Comparison of ENCODE assay signal across 17 cellular contexts in genomic region chr9:87007711-87008360, GRCh38.
DNase-seq lines count a peak whose midpoint lies in the region; ATAC-seq and TF ChIP-seq lines count a peak whose summit lies in the region.
"Had no signal": no experiment of that assay in that cellular context is flagged by ENCODE, and none has a peak within 500 bp of the region (broad histone marks: within the 10 kb centered on the region; RNA-seq: fewer than 3 reads in every experiment).

No MANE protein-coding gene starts in this region.

- no peaks in the 10 kb centered on the region for H3K36me3 ChIP-seq in ovary
- H3K36me3 ChIP-seq: gastrocnemius medialis, upper lobe of right lung had no signal

- DNase-seq in DMS153 (lab: John Stamatoyannopoulos, UW): peak; percentile 52
- DNase-seq in DMS153 treated with DMSO at 0.1 percent for 48 hours (lab: John Stamatoyannopoulos, UW; ENCODE audit: unreplicated experiment): no peak
- peak; percentile 22 to 64 for DNase-seq in hippocampal formation (lab: John Stamatoyannopoulos, UW)
- DNase-seq in substantia nigra (lab: John Stamatoyannopoulos, UW): peak in 25 of 49 donors; percentile 1 to 48 (median 10)
- DNase-seq in stimulated activated CD4-positive, alpha-beta T cell treated with anti-CD3 and anti-CD28 coated beads, Interleukin-12 subunit alpha, Interleukin-12 subunit beta, amount 100 ng/mL, for 4 hours: no peak
- DNase-seq in ovary: no peak
- DNase-seq: activated CD8-positive, alpha-beta T cell treated with anti-CD3 and anti-CD28 coated beads, Interleukin-2, amount 10 ng/mL, durations not matched to agents 7 days and 5 days; aorta; effector CD4-positive, alpha-beta T cell; gastrocnemius medialis; stimulated activated CD4-positive, alpha-beta T cell treated with anti-CD3 and anti-CD28 coated beads, Interleukin-2, amount 100 ng/mL, for 48 hours; upper lobe of right lung had no signal

- TF ChIP-seq EP300 in ovary (IDR thresholded peaks at IDR 0.05): no peak

- TF ChIP-seq CTCF in brain (conservative IDR thresholded peaks at IDR 0.05) (no peak), ovary (IDR thresholded peaks at IDR 0.05) (no peak)

- no peak for ATAC-seq in HG03196 (IDR thresholded peaks at IDR 0.05; ENCODE audit: unreplicated experiment)
- ATAC-seq: activated CD8-positive, alpha-beta T cell treated with anti-CD3 and anti-CD28 coated beads, Interleukin-2, amount 10 ng/mL, durations not matched to agents 7 days and 5 days; activated T-helper 17 cell treated with anti-CD3 and anti-CD28 coated beads, Interleukin-2, amount 50 U/mL, for 72 hours; HepG2; upper lobe of right lung had no signal

- WGBS in ovary, 3 donors: 55 to 59% (median 57%) methylated on average over 4 of the region's 4 CpGs

- H3K4me3 ChIP-seq in ovary: no peak overlapping the region
- H3K4me3 ChIP-seq: gastrocnemius medialis, upper lobe of right lung had no signal

- TF ChIP-seq POLR2A in ovary (IDR thresholded peaks at IDR 0.05): no peak

- intact Hi-C loops in ovary (cut with DNase I): no loop called here

- peak overlapping the region; percentile 32 for H3K27ac ChIP-seq in substantia nigra (ENCODE audit: low read depth, low read length, poor library complexity, severe bottlenecking)
- H3K27ac ChIP-seq in ovary: no peak overlapping the region
- H3K27ac ChIP-seq: 22Rv1, upper lobe of right lung had no signal

- no peak overlapping the region for H3K4me3 Mint-ChIP-seq in brain
- H3K4me3 Mint-ChIP-seq: activated CD8-positive, alpha-beta T cell treated with anti-CD3 and anti-CD28 coated beads, Interleukin-2, amount 10 ng/mL, durations not matched to agents 7 days and 5 days; activated T-helper 17 cell treated with anti-CD3 and anti-CD28 coated beads, Interleukin-2, amount 50 U/mL, for 72 hours had no signal

- no peaks in the 10 kb centered on the region for H3K27me3 ChIP-seq in ovary
- H3K27me3 ChIP-seq: gastrocnemius medialis, upper lobe of right lung had no signal

- peak overlapping the region in 3 of 5 experiments; percentile 73 to 80 (median 75) for H3K27ac Mint-ChIP-seq in brain
- H3K27ac Mint-ChIP-seq: activated CD8-positive, alpha-beta T cell treated with anti-CD3 and anti-CD28 coated beads, Interleukin-2, amount 10 ng/mL, durations not matched to agents 7 days and 5 days; activated T-helper 17 cell treated with anti-CD3 and anti-CD28 coated beads, Interleukin-2, amount 50 U/mL, for 72 hours had no signal

- peaks cover 27% of the 10 kb centered on the region for H3K36me3 Mint-ChIP-seq in brain

- H3K4me1 Mint-ChIP-seq in brain: peaks cover 27% of the 10 kb centered on the region
- H3K4me1 Mint-ChIP-seq: activated T-helper 17 cell treated with anti-CD3 and anti-CD28 coated beads, Interleukin-2, amount 50 U/mL, for 72 hours had no signal

- H3K4me1 ChIP-seq in ovary (ENCODE audit: insufficient read depth): no peaks in the 10 kb centered on the region
- H3K4me1 ChIP-seq: gastrocnemius medialis, upper lobe of right lung had no signal

- H3K27me3 Mint-ChIP-seq in brain: no peaks in the 10 kb centered on the region

- peaks cover 8 to 10% (median 9%) of the 10 kb centered on the region in 5 experiments for H3K9me3 Mint-ChIP-seq in brain

- H3K9me3 ChIP-seq in ovary: no peaks in the 10 kb centered on the region
- H3K9me3 ChIP-seq: gastrocnemius medialis, upper lobe of right lung had no signal

Comparison
In these comparisons a context has a peak if more than half of its experiments do, and no peak if none do; other contexts are left out.
1. DNase-seq: peak in DMS153 (single experiment), hippocampal formation (2 of 2) and substantia nigra (25 of 49); none in DMS153 treated with DMSO at 0.1 percent for 48 hours (single experiment), stimulated activated CD4-positive, alpha-beta T cell treated with anti-CD3 and anti-CD28 coated beads, Interleukin-12 subunit alpha, Interleukin-12 subunit beta, amount 100 ng/mL, for 4 hours (single experiment) and ovary (0 of 5).